ENCODE assay signal across 14 cellular contexts in the genomic region with DNA sequence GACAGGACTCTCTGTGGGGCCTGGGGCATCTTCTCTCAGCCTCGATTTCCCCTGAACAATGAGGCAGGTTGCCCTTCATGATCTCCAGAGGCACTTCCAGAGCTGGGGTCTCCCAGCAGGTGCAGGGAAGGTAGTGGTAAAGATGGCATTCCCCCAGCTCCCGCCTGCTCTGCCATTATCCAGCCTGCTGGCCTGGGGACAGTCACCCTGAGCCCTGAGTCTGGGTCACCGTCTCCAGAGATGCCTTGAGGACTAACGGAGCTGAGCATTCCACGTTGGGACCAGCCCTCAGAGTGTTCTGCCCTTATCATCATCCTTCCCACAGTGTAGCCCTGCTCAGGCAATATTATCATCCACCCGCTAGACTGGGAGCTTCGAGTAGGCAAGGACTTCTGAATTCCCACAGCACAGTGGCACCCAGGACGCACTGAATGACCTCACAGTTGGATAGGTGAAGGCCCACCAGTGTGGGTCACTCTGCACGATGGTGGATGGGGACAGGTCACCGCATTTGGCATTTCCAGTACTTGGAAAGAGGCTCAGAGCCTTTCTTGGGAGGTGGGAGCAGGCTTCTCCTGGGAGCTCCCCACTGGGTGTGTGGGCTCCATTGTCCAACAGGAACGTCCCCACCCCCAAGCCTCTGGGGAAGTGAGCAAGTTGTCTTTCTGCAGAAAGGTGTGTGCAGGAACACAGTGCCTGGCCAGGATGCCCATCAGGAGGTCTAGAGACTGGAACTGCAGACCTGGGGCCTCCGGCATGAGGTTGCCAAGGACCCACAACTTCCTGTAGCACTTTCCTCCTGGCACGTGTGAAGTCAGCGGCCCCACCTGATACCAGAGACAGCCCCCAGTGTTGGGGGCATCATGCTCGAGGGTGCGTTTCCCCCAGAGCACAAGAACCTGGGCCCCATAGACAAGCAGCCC. TPM values are rescaled to one million over a fixed set of nuclear protein-coding genes. Genes with fewer than 3 reads are reported as not detected.
DNase-seq lines count a peak whose midpoint lies in the region; ATAC-seq and TF ChIP-seq lines count a peak whose summit lies in the region.
"Had no signal": no experiment of that assay in that cellular context is flagged by ENCODE, and none has a peak within 500 bp of the region (broad histone marks: within the 10 kb centered on the region; RNA-seq: fewer than 3 reads in every experiment).

No MANE protein-coding gene starts in this region.

- CTCF ChIA-PET in WTC11 (lab: Charles Lee) = interaction anchor here (1.1 to 8.7 kb wide), 5 partner anchors 8 to 94 kb away, joined by 3 to 65 read pairs (median 5); no protein-coding TSS in a partner anchor

- no peak overlapping the region for H3K23ac ChIP-seq in trophoblast cell (ENCODE audit: low read length)

- H2BK5ac ChIP-seq in trophoblast cell (ENCODE audit: low read depth, low read length, poor library complexity) = no peak overlapping the region

- no peak overlapping the region for H4K12ac ChIP-seq in trophoblast cell (ENCODE audit: low read depth, low read length)

- H3K27me3 ChIP-seq in esophagus squamous epithelium (no peaks in the 10 kb centered on the region), testis (no peaks in the 10 kb centered on the region), trophoblast cell (ENCODE audit: insufficient read depth, low read length) (peaks cover 30% of the 10 kb centered on the region)

- peaks cover 37% of the 10 kb centered on the region for H3K4me1 Mint-ChIP-seq in WTC11
- peaks cover 4% of the 10 kb centered on the region in 2 donors for H3K4me1 Mint-ChIP-seq in natural killer cell treated with Interleukin-12 subunit alpha and Interleukin-12 subunit beta and Interleukin-15 and Interleukin-18, amount 100 ng/mL, for 72 hours (ENCODE audit: low read depth in 2 of 2)
- H3K4me1 Mint-ChIP-seq in activated T-helper 1 cell treated with anti-CD3 and anti-CD28 coated beads, Interleukin-12 subunit alpha, Interleukin-12 subunit beta, Interleukin-2, Interleukin-4 antibody, amounts not matched to agents 30 ng/mL and 10 ng/mL and 1 ng/mL, durations not matched to agents 14 hours and 24 hours and 36 hours (ENCODE audit: low read depth) = no peaks in the 10 kb centered on the region
- no peaks in the 10 kb centered on the region for H3K4me1 Mint-ChIP-seq in stimulated activated effector memory CD8-positive, alpha-beta T cell treated with anti-CD3 and anti-CD28 coated beads, Interleukin-12 subunit alpha, Interleukin-12 subunit beta, amount 100 ng/mL, for 72 hours

- intact Hi-C loops in esophagus squamous epithelium (cut with DNase I) (no loop called here), testis (cut with DNase I; ENCODE audit: low total_unique reads) (no loop called here)
- intact Hi-C loops in activated T-helper 1 cell treated with anti-CD3 and anti-CD28 coated beads, Interleukin-12 subunit alpha, Interleukin-12 subunit beta, Interleukin-2, Interleukin-4 antibody, amounts not matched to agents 30 ng/mL and 10 ng/mL and 1 ng/mL, durations not matched to agents 14 hours and 24 hours and 36 hours (cut with micrococcal nuclease) = no loop called here

- no peak overlapping the region for H3K27ac Mint-ChIP-seq in WTC11
- no peak overlapping the region for H3K27ac Mint-ChIP-seq in natural killer cell treated with Interleukin-12 subunit alpha and Interleukin-12 subunit beta and Interleukin-15 and Interleukin-18, amount 100 ng/mL, for 72 hours
- no peak overlapping the region for H3K27ac Mint-ChIP-seq in activated T-helper 1 cell treated with anti-CD3 and anti-CD28 coated beads, Interleukin-12 subunit alpha, Interleukin-12 subunit beta, Interleukin-2, Interleukin-4 antibody, amounts not matched to agents 30 ng/mL and 10 ng/mL and 1 ng/mL, durations not matched to agents 14 hours and 24 hours and 36 hours
- no peak overlapping the region for H3K27ac Mint-ChIP-seq in stimulated activated effector memory CD8-positive, alpha-beta T cell treated with anti-CD3 and anti-CD28 coated beads, Interleukin-12 subunit alpha, Interleukin-12 subunit beta, amount 100 ng/mL, for 72 hours
- H3K27ac Mint-ChIP-seq: HFFc6, naive B cell had no signal

- no peak overlapping the region for H2BK12ac ChIP-seq in trophoblast cell (ENCODE audit: low read length)

- H3K9me3 ChIP-seq in esophagus squamous epithelium (no peaks in the 10 kb centered on the region), testis (no peaks in the 10 kb centered on the region), trophoblast cell (ENCODE audit: insufficient read depth, low read depth, low read length) (peaks cover 6% of the 10 kb centered on the region)
- H3K9me3 ChIP-seq: SJCRH30 had no signal

- H3K27me3 Mint-ChIP-seq in WTC11 (ENCODE audit: low read depth) = peaks cover 47% of the 10 kb centered on the region
- H3K27me3 Mint-ChIP-seq in natural killer cell treated with Interleukin-12 subunit alpha and Interleukin-12 subunit beta and Interleukin-15 and Interleukin-18, amount 100 ng/mL, for 72 hours = peaks cover 33 to 36% of the 10 kb centered on the region in 2 donors
- H3K27me3 Mint-ChIP-seq in activated T-helper 1 cell treated with anti-CD3 and anti-CD28 coated beads, Interleukin-12 subunit alpha, Interleukin-12 subunit beta, Interleukin-2, Interleukin-4 antibody, amounts not matched to agents 30 ng/mL and 10 ng/mL and 1 ng/mL, durations not matched to agents 14 hours and 24 hours and 36 hours (ENCODE audit: insufficient read depth) = peaks cover 44% of the 10 kb centered on the region

- H2AK5ac ChIP-seq in trophoblast cell (ENCODE audit: low read length) = no peak overlapping the region

- H3K36me3 Mint-ChIP-seq in WTC11 = no peaks in the 10 kb centered on the region
- no peaks in the 10 kb centered on the region for H3K36me3 Mint-ChIP-seq in natural killer cell treated with Interleukin-12 subunit alpha and Interleukin-12 subunit beta and Interleukin-15 and Interleukin-18, amount 100 ng/mL, for 72 hours
- H3K36me3 Mint-ChIP-seq in activated T-helper 1 cell treated with anti-CD3 and anti-CD28 coated beads, Interleukin-12 subunit alpha, Interleukin-12 subunit beta, Interleukin-2, Interleukin-4 antibody, amounts not matched to agents 30 ng/mL and 10 ng/mL and 1 ng/mL, durations not matched to agents 14 hours and 24 hours and 36 hours (ENCODE audit: low read depth) = no peaks in the 10 kb centered on the region
- H3K36me3 Mint-ChIP-seq in stimulated activated effector memory CD8-positive, alpha-beta T cell treated with anti-CD3 and anti-CD28 coated beads, Interleukin-12 subunit alpha, Interleukin-12 subunit beta, amount 100 ng/mL, for 72 hours = no peaks in the 10 kb centered on the region

- no peaks in the 10 kb centered on the region for H3K9me3 Mint-ChIP-seq in WTC11
- H3K9me3 Mint-ChIP-seq in natural killer cell treated with Interleukin-12 subunit alpha and Interleukin-12 subunit beta and Interleukin-15 and Interleukin-18, amount 100 ng/mL, for 72 hours = no peaks in the 10 kb centered on the region
- no peaks in the 10 kb centered on the region for H3K9me3 Mint-ChIP-seq in activated T-helper 1 cell treated with anti-CD3 and anti-CD28 coated beads, Interleukin-12 subunit alpha, Interleukin-12 subunit beta, Interleukin-2, Interleukin-4 antibody, amounts not matched to agents 30 ng/mL and 10 ng/mL and 1 ng/mL, durations not matched to agents 14 hours and 24 hours and 36 hours
- H3K9me3 Mint-ChIP-seq in stimulated activated effector memory CD8-positive, alpha-beta T cell treated with anti-CD3 and anti-CD28 coated beads, Interleukin-12 subunit alpha, Interleukin-12 subunit beta, amount 100 ng/mL, for 72 hours = no peaks in the 10 kb centered on the region
- H3K9me3 Mint-ChIP-seq: HFFc6, naive B cell had no signal

- no peak overlapping the region for H3K18ac ChIP-seq in trophoblast cell (ENCODE audit: low read length)

- no peak overlapping the region for H3K4me2 ChIP-seq in trophoblast cell (ENCODE audit: low read length)

- POLR2A ChIA-PET in WTC11 (lab: Charles Lee) = no interaction called here

- DNase-seq in WTC11 (ENCODE audit: low spot score) = peak; percentile 9
- no peak for DNase-seq in esophagus squamous epithelium (lab: John Stamatoyannopoulos, UW)
- peak; percentile 44 for DNase-seq in natural killer cell treated with Interleukin-12 subunit alpha and Interleukin-12 subunit beta and Interleukin-15 and Interleukin-18, amount 100 ng/mL, for 72 hours (ENCODE audit: low spot score)
- DNase-seq in testis = no peak
- no peak for DNase-seq in trophoblast cell
- DNase-seq in activated T-helper 1 cell treated with anti-CD3 and anti-CD28 coated beads, Interleukin-12 subunit alpha, Interleukin-12 subunit beta, Interleukin-2, Interleukin-4 antibody, amounts not matched to agents 30 ng/mL and 10 ng/mL and 1 ng/mL, durations not matched to agents 14 hours and 24 hours and 36 hours (ENCODE audit: low spot score) = no peak
- no peak for DNase-seq in stimulated activated effector memory CD8-positive, alpha-beta T cell treated with anti-CD3 and anti-CD28 coated beads, Interleukin-12 subunit alpha, Interleukin-12 subunit beta, amount 100 ng/mL, for 72 hours (ENCODE audit: low spot score in 2 of 2)
- DNase-seq: activated gamma-delta T cell; HFFc6; naive B cell; NCI-H510A; SJCRH30; stimulated activated CD4-positive, alpha-beta T cell treated with anti-CD3 and anti-CD28 coated beads, Interleukin-4, amount 100 ng/mL, for 1 hour had no signal

- 87 to 92% methylated on average over 3 to 6 of the region's 16 CpGs for WGBS in esophagus squamous epithelium, 2 donors
- WGBS in testis, 2 donors = 63 to 64% methylated on average over 6 to 16 of the region's 16 CpGs
- no CpG with 5 or more reads among the region's 16 CpGs for WGBS in trophoblast cell (ENCODE audit: extremely low coverage, insufficient coverage, insufficient read length)

- no peaks in the 10 kb centered on the region for H3K36me3 ChIP-seq in esophagus squamous epithelium
- no peaks in the 10 kb centered on the region for H3K36me3 ChIP-seq in testis (ENCODE audit: low read depth, missing control alignments)
- H3K36me3 ChIP-seq in trophoblast cell (ENCODE audit: control insufficient read depth in 1 of 2, insufficient read depth in 2 of 2, low read length in 2 of 2) = no peaks in the 10 kb centered on the region
- H3K36me3 ChIP-seq: SJCRH30 had no signal

- H3K4me3 ChIP-seq in esophagus squamous epithelium (no peak overlapping the region), testis (no peak overlapping the region), trophoblast cell (ENCODE audit: low read depth, low read length) (no peak overlapping the region)
- H3K4me3 ChIP-seq: SJCRH30 had no signal

- H3K4me3 Mint-ChIP-seq in WTC11 = peak overlapping the region; percentile 60
- no peak overlapping the region for H3K4me3 Mint-ChIP-seq in natural killer cell treated with Interleukin-12 subunit alpha and Interleukin-12 subunit beta and Interleukin-15 and Interleukin-18, amount 100 ng/mL, for 72 hours
- no peak overlapping the region for H3K4me3 Mint-ChIP-seq in activated T-helper 1 cell treated with anti-CD3 and anti-CD28 coated beads, Interleukin-12 subunit alpha, Interleukin-12 subunit beta, Interleukin-2, Interleukin-4 antibody, amounts not matched to agents 30 ng/mL and 10 ng/mL and 1 ng/mL, durations not matched to agents 14 hours and 24 hours and 36 hours
- no peak overlapping the region for H3K4me3 Mint-ChIP-seq in stimulated activated effector memory CD8-positive, alpha-beta T cell treated with anti-CD3 and anti-CD28 coated beads, Interleukin-12 subunit alpha, Interleukin-12 subunit beta, amount 100 ng/mL, for 72 hours
- H3K4me3 Mint-ChIP-seq: HFFc6 had no signal

- no peak overlapping the region for H2BK120ac ChIP-seq in trophoblast cell (ENCODE audit: insufficient read depth, low read length, poor library complexity)

- H3K9ac ChIP-seq in trophoblast cell (ENCODE audit: low read length) = no peak overlapping the region

- H3K4ac ChIP-seq in trophoblast cell (ENCODE audit: low read depth, low read length) = no peak overlapping the region

- H3K14ac ChIP-seq in trophoblast cell (ENCODE audit: low read length) = no peak overlapping the region

- ATAC-seq in WTC11 = no peak
- ATAC-seq in natural killer cell treated with Interleukin-12 subunit alpha and Interleukin-12 subunit beta and Interleukin-15 and Interleukin-18, amount 100 ng/mL, for 72 hours = no peak
- ATAC-seq in stimulated activated effector memory CD8-positive, alpha-beta T cell treated with anti-CD3 and anti-CD28 coated beads, Interleukin-12 subunit alpha, Interleukin-12 subunit beta, amount 100 ng/mL, for 72 hours = no peak

- H3K27ac ChIP-seq in esophagus squamous epithelium (peak overlapping the region in 3 of 4 donors; percentile 59 to 77 (median 75)), testis (peak overlapping the region; percentile 35 to 76), trophoblast cell (ENCODE audit: low read depth, low read length) (no peak overlapping the region)
- H3K27ac ChIP-seq: SJCRH30 had no signal

- H4K91ac ChIP-seq in trophoblast cell (ENCODE audit: low read depth, low read length) = no peak overlapping the region

- H3K79me1 ChIP-seq in trophoblast cell (ENCODE audit: low read length) = no peaks in the 10 kb centered on the region

- TF ChIP-seq CTCF in WTC11 (IDR thresholded peaks at IDR 0.05) (no peak), esophagus squamous epithelium (IDR thresholded peaks at IDR 0.05) (no peak), testis (IDR thresholded peaks at IDR 0.05) (no peak)

- H2AFZ ChIP-seq in trophoblast cell (ENCODE audit: insufficient read depth, low read length, poor library complexity) = no peak overlapping the region

- H3K4me1 ChIP-seq in esophagus squamous epithelium (peaks cover 23 to 48% (median 26%) of the 10 kb centered on the region in 3 donors), testis (peaks cover 13% of the 10 kb centered on the region), trophoblast cell (ENCODE audit: control insufficient read depth in 1 of 2, insufficient read depth in 2 of 2, low read length in 2 of 2) (peaks cover 2 to 4% of the 10 kb centered on the region in 2 experiments)

- no peaks in the 10 kb centered on the region for H3K79me2 ChIP-seq in trophoblast cell (ENCODE audit: control insufficient read depth, insufficient read depth, low read length, poor library complexity)

- no peak overlapping the region for H4K8ac ChIP-seq in trophoblast cell (ENCODE audit: low read depth, low read length)

- TF ChIP-seq POLR2A in esophagus squamous epithelium (IDR thresholded peaks at IDR 0.05) (no peak), testis (IDR thresholded peaks at IDR 0.05) (no peak)

RNA-seq across cellular contexts. Expression of gene WNT7B, which starts 51.4 kb away (rescaled TPM):
- 0.18 to 0.33 TPM (median 0.23 TPM) in 3 replicates for total RNA-seq in WTC11 (2021)
- total RNA-seq in esophagus squamous epithelium = 10 to 100 TPM; 10.6 to 27.0 (median 16.1) TPM
- total RNA-seq in natural killer cell treated with Interleukin-12 subunit alpha and Interleukin-12 subunit beta and Interleukin-15 and Interleukin-18, amount 100 ng/mL, for 72 hours = not detected
- 1 to 10 TPM; 1.3 to 1.9 TPM for total RNA-seq in testis
- polyA plus RNA-seq in testis (ENCODE audit: insufficient read depth, low read depth, low replicate concordance) = 0.65 TPM
- polyA plus RNA-seq in trophoblast cell (2013) = 5.9 and 6.1 TPM in 2 replicates
- total RNA-seq in activated T-helper 1 cell treated with anti-CD3 and anti-CD28 coated beads, Interleukin-12 subunit alpha, Interleukin-12 subunit beta, Interleukin-2, Interleukin-4 antibody, amounts not matched to agents 30 ng/mL and 10 ng/mL and 1 ng/mL, durations not matched to agents 14 hours and 24 hours and 36 hours = not detected in 2 replicates
- total RNA-seq: dermis microvascular lymphatic vessel endothelial cell, SJCRH30 had no signal

Comparison
In these comparisons a context has a peak if more than half of its experiments do, and no peak if none do; other contexts are left out.
1. DNase-seq: peak in WTC11 (single experiment) and natural killer cell treated with Interleukin-12 subunit alpha and Interleukin-12 subunit beta and Interleukin-15 and Interleukin-18, amount 100 ng/mL, for 72 hours (single experiment); none in esophagus squamous epithelium (single experiment), testis (single experiment), trophoblast cell (0 of 2), activated T-helper 1 cell treated with anti-CD3 and anti-CD28 coated beads, Interleukin-12 subunit alpha, Interleukin-12 subunit beta, Interleukin-2, Interleukin-4 antibody, amounts not matched to agents 30 ng/mL and 10 ng/mL and 1 ng/mL, durations not matched to agents 14 hours and 24 hours and 36 hours (single experiment) and stimulated activated effector memory CD8-positive, alpha-beta T cell treated with anti-CD3 and anti-CD28 coated beads, Interleukin-12 subunit alpha, Interleukin-12 subunit beta, amount 100 ng/mL, for 72 hours (0 of 2).